1 cellular context compared by ENCODE assay signal in genomic region chr2:212831671-212832199, GRCh38.
TF ChIP-seq lines count a peak whose summit lies in the region.

No MANE protein-coding gene starts in this region.

TF ChIP-seq in HepG2, 621 proteins besides CTCF, POLR2A, EP300 and RAD21 (continued from another document):
- TF ChIP-seq ZSCAN9 (CRISPR knock-in tag; IDR thresholded peaks at IDR 0.05; ENCODE audit: borderline replicate concordance): no peak
- TF ChIP-seq IKZF5 (CRISPR knock-in tag; IDR thresholded peaks at IDR 0.05): no peak
- TF ChIP-seq SIN3B (IDR thresholded peaks at IDR 0.05; ENCODE audit: low read length): no peak
- TF ChIP-seq ZNF362 (CRISPR knock-in tag; IDR thresholded peaks at IDR 0.05; ENCODE audit: borderline replicate concordance): no peak
- TF ChIP-seq STAG1 (CRISPR knock-in tag; IDR thresholded peaks at IDR 0.05): no peak
- TF ChIP-seq GPBP1L1 (CRISPR knock-in tag; IDR thresholded peaks at IDR 0.05): no peak
- no peak for TF ChIP-seq XRCC5 (optimal IDR thresholded peaks at IDR 0.05; ENCODE audit: low read length)
- TF ChIP-seq FOXP1 (IDR thresholded peaks at IDR 0.05): no peak
- no peak for TF ChIP-seq FOXP1 (CRISPR knock-in tag; IDR thresholded peaks at IDR 0.05)
- no peak for TF ChIP-seq HMG20A (CRISPR knock-in tag; IDR thresholded peaks at IDR 0.05; ENCODE audit: borderline replicate concordance)
- TF ChIP-seq ZNF513 (CRISPR knock-in tag; conservative IDR thresholded peaks at IDR 0.05): no peak
